Comparison of ENCODE assay signal across 18 cellular contexts in genomic region chr1:2553871-2554620, GRCh38. TPM values are rescaled to one million over a fixed set of nuclear protein-coding genes. Genes with fewer than 3 reads are reported as not detected.
A peak's percentile ranks its signal among the peaks of the same experiment; 100 is the strongest.
DNase-seq lines count a peak whose midpoint lies in the region; ATAC-seq and TF ChIP-seq lines count a peak whose summit lies in the region.
"Had no signal": no experiment of that assay in that cellular context is flagged by ENCODE, and none has a peak within 500 bp of the region (broad histone marks: within the 10 kb centered on the region; RNA-seq: fewer than 3 reads in every experiment).

No MANE protein-coding gene starts in this region.

- no peaks in the 10 kb centered on the region for H3K36me3 ChIP-seq in CD8-positive, alpha-beta memory T cell (ENCODE audit: insufficient read depth, low read length)
- peaks cover 0 to 23% (median 0%) of the 10 kb centered on the region in 3 experiments for H3K36me3 ChIP-seq in naive thymus-derived CD4-positive, alpha-beta T cell (ENCODE audit: control insufficient read depth in 2 of 3, insufficient read depth in 3 of 3, low read length in 3 of 3)
- H3K36me3 ChIP-seq: cardiac muscle cell had no signal

- POLR2A ChIA-PET in CD8-positive, alpha-beta memory T cell (lab: Charles Lee) = no interaction called here
- POLR2A ChIA-PET in activated naive CD8-positive, alpha-beta T cell treated with anti-CD3 and anti-CD28 coated beads, Interleukin-2, amount 10 ng/mL, durations not matched to agents 7 days and 5 days (lab: Charles Lee) = interaction anchor here (2.4 to 11.0 kb wide), 5 partner anchors 7 to 138 kb away, joined by 10 to 231 read pairs (median 25); partner anchors contain the start of gene PRXL2B
- POLR2A ChIA-PET in naive thymus-derived CD4-positive, alpha-beta T cell (lab: Charles Lee) = interaction anchor here (9.5 kb wide), 1 partner anchor 28 kb away, joined by 253 read pairs; the partner anchor contains the start of gene PRXL2B

- peak overlapping the region in 5 of 7 donors; percentile 55 to 98 (median 97) for H3K27ac Mint-ChIP-seq in CD14-positive monocyte
- peak overlapping the region; percentile 60 to 99 (median 96) for H3K27ac Mint-ChIP-seq in CD8-positive, alpha-beta memory T cell
- H3K27ac Mint-ChIP-seq in activated naive CD8-positive, alpha-beta T cell treated with anti-CD3 and anti-CD28 coated beads, Interleukin-2, amount 10 ng/mL, durations not matched to agents 7 days and 5 days = peak overlapping the region; percentile 99
- peak overlapping the region in 7 of 9 donors; percentile 89 to 99 (median 97) for H3K27ac Mint-ChIP-seq in naive thymus-derived CD4-positive, alpha-beta T cell
- H3K27ac Mint-ChIP-seq: type B pancreatic cell had no signal

- TF ChIP-seq CTCF in CD14-positive monocyte (IDR thresholded peaks at IDR 0.05) (no peak), GM10266 (IDR thresholded peaks at IDR 0.05; ENCODE audit: control insufficient read depth, insufficient read depth, low read depth, missing control alignments) (no peak)

- peaks cover 41% of the 10 kb centered on the region for H3K4me1 ChIP-seq in CD8-positive, alpha-beta memory T cell (ENCODE audit: insufficient read depth, low read length)
- peaks cover 30 to 34% of the 10 kb centered on the region in 2 donors for H3K4me1 ChIP-seq in naive thymus-derived CD4-positive, alpha-beta T cell (ENCODE audit: control insufficient read depth in 2 of 2, insufficient read depth in 2 of 2, low read length in 2 of 2)

- H3K36me3 Mint-ChIP-seq in CD14-positive monocyte = peaks cover 13 to 16% of the 10 kb centered on the region in 2 donors
- H3K36me3 Mint-ChIP-seq in CD8-positive, alpha-beta memory T cell = peaks cover 0 to 22% (median 0%) of the 10 kb centered on the region in 3 donors
- peaks cover 9% of the 10 kb centered on the region for H3K36me3 Mint-ChIP-seq in activated naive CD8-positive, alpha-beta T cell treated with anti-CD3 and anti-CD28 coated beads, Interleukin-2, amount 10 ng/mL, durations not matched to agents 7 days and 5 days
- peaks cover 0 to 16% (median 0%) of the 10 kb centered on the region in 5 donors for H3K36me3 Mint-ChIP-seq in naive thymus-derived CD4-positive, alpha-beta T cell
- H3K36me3 Mint-ChIP-seq: type B pancreatic cell had no signal

- H3K9me3 ChIP-seq in CD8-positive, alpha-beta memory T cell (ENCODE audit: low read length) = no peaks in the 10 kb centered on the region
- H3K9me3 ChIP-seq in naive thymus-derived CD4-positive, alpha-beta T cell (ENCODE audit: control insufficient read depth in 2 of 3, low read length in 3 of 3) = no peaks in the 10 kb centered on the region
- H3K9me3 ChIP-seq: mucosa of descending colon, SK-N-SH had no signal

- CTCF ChIA-PET in CD8-positive, alpha-beta memory T cell (lab: Charles Lee) = interaction anchor here (1.0 to 3.8 kb wide), 3 partner anchors 24 to 233 kb away, joined by 4 to 34 read pairs (median 30); partner anchors contain the start of gene PRXL2B
- CTCF ChIA-PET in naive thymus-derived CD4-positive, alpha-beta T cell (lab: Charles Lee) = interaction anchor here (1.0 to 3.0 kb wide), 5 partner anchors 24 to 139 kb away, joined by 3 to 28 read pairs (median 6); no protein-coding TSS in a partner anchor

- H3K4me1 Mint-ChIP-seq in CD14-positive monocyte = peaks cover 40% of the 10 kb centered on the region
- H3K4me1 Mint-ChIP-seq in CD8-positive, alpha-beta memory T cell = peaks cover 31 to 55% (median 34%) of the 10 kb centered on the region in 3 donors
- peaks cover 23% of the 10 kb centered on the region for H3K4me1 Mint-ChIP-seq in activated naive CD8-positive, alpha-beta T cell treated with anti-CD3 and anti-CD28 coated beads, Interleukin-2, amount 10 ng/mL, durations not matched to agents 7 days and 5 days
- peaks cover 9 to 46% (median 37%) of the 10 kb centered on the region in 7 donors for H3K4me1 Mint-ChIP-seq in naive thymus-derived CD4-positive, alpha-beta T cell

- DNase-seq in CD14-positive monocyte (ENCODE audit: low spot score) (no peak), cortex of kidney (lab: John Stamatoyannopoulos, UW) (no peak), middle frontal gyrus (ENCODE audit: extremely low spot score, low spot score) (no peak), GM10266 (ENCODE audit: extremely low spot score) (no peak)
- DNase-seq in CD8-positive, alpha-beta memory T cell = no peak
- no peak for DNase-seq in activated naive CD8-positive, alpha-beta T cell treated with anti-CD3 and anti-CD28 coated beads, Interleukin-2, amount 10 ng/mL, durations not matched to agents 7 days and 5 days
- no peak for DNase-seq in naive thymus-derived CD4-positive, alpha-beta T cell
- DNase-seq: hippocampal formation, KG1, NCI-H1105, NCI-H748 treated with DMSO at 0.1 percent for 48 hours had no signal

- ATAC-seq in activated naive CD8-positive, alpha-beta T cell treated with anti-CD3 and anti-CD28 coated beads, Interleukin-2, amount 10 ng/mL, durations not matched to agents 7 days and 5 days (ENCODE audit: low read depth) = no peak
- ATAC-seq in naive thymus-derived CD4-positive, alpha-beta T cell = no peak
- no peak for ATAC-seq in GM21619 (IDR thresholded peaks at IDR 0.05; ENCODE audit: unreplicated experiment)

- peaks cover 9 to 16% (median 14%) of the 10 kb centered on the region in 3 donors for H3K27me3 Mint-ChIP-seq in CD14-positive monocyte (ENCODE audit: low read depth in 3 of 3)
- H3K27me3 Mint-ChIP-seq in CD8-positive, alpha-beta memory T cell = no peaks in the 10 kb centered on the region
- H3K27me3 Mint-ChIP-seq in activated naive CD8-positive, alpha-beta T cell treated with anti-CD3 and anti-CD28 coated beads, Interleukin-2, amount 10 ng/mL, durations not matched to agents 7 days and 5 days = no peaks in the 10 kb centered on the region
- H3K27me3 Mint-ChIP-seq in naive thymus-derived CD4-positive, alpha-beta T cell = no peaks in the 10 kb centered on the region
- H3K27me3 Mint-ChIP-seq: type B pancreatic cell had no signal

- H3K4me3 Mint-ChIP-seq in CD14-positive monocyte = peak overlapping the region in 1 of 2 donors; percentile 55
- peak overlapping the region in 3 of 7 donors; percentile 39 to 95 (median 62) for H3K4me3 Mint-ChIP-seq in CD8-positive, alpha-beta memory T cell
- H3K4me3 Mint-ChIP-seq in activated naive CD8-positive, alpha-beta T cell treated with anti-CD3 and anti-CD28 coated beads, Interleukin-2, amount 10 ng/mL, durations not matched to agents 7 days and 5 days = peak overlapping the region; percentile 98
- H3K4me3 Mint-ChIP-seq in naive thymus-derived CD4-positive, alpha-beta T cell = peak overlapping the region in 5 of 10 donors; percentile 81 to 99 (median 98)
- H3K4me3 Mint-ChIP-seq: type B pancreatic cell had no signal

- H3K27me3 ChIP-seq in CD8-positive, alpha-beta memory T cell (ENCODE audit: insufficient read depth, low read length, poor library complexity, severe bottlenecking) = no peaks in the 10 kb centered on the region
- no peaks in the 10 kb centered on the region for H3K27me3 ChIP-seq in naive thymus-derived CD4-positive, alpha-beta T cell (ENCODE audit: control insufficient read depth in 2 of 2, insufficient read depth in 2 of 2, low read length in 2 of 2)
- H3K27me3 ChIP-seq: cardiac muscle cell had no signal

- H3K4me3 ChIP-seq in CD8-positive, alpha-beta memory T cell (ENCODE audit: low read length) = no peak overlapping the region
- no peak overlapping the region for H3K4me3 ChIP-seq in naive thymus-derived CD4-positive, alpha-beta T cell (ENCODE audit: low read length)
- H3K4me3 ChIP-seq: cardiac muscle cell, mucosa of descending colon, skin epidermis had no signal

- intact Hi-C loops in CD14-positive monocyte (cut with micrococcal nuclease) = no loop called here
- intact Hi-C loops in naive thymus-derived CD4-positive, alpha-beta T cell (cut with micrococcal nuclease) = no loop called here

- H3K27ac ChIP-seq in CD8-positive, alpha-beta memory T cell (ENCODE audit: low read depth, low read length) = no peak overlapping the region
- peak overlapping the region; percentile 93 for H3K27ac ChIP-seq in naive thymus-derived CD4-positive, alpha-beta T cell (ENCODE audit: low read depth, low read length)
- H3K27ac ChIP-seq: cardiac muscle cell had no signal

- peaks cover 0 to 3% (median 0%) of the 10 kb centered on the region in 7 donors for H3K9me3 Mint-ChIP-seq in CD14-positive monocyte
- H3K9me3 Mint-ChIP-seq in CD8-positive, alpha-beta memory T cell = no peaks in the 10 kb centered on the region
- H3K9me3 Mint-ChIP-seq in activated naive CD8-positive, alpha-beta T cell treated with anti-CD3 and anti-CD28 coated beads, Interleukin-2, amount 10 ng/mL, durations not matched to agents 7 days and 5 days = no peaks in the 10 kb centered on the region
- peaks cover 0 to 1% (median 0%) of the 10 kb centered on the region in 11 donors for H3K9me3 Mint-ChIP-seq in naive thymus-derived CD4-positive, alpha-beta T cell
- H3K9me3 Mint-ChIP-seq: type B pancreatic cell had no signal

RNA-seq across cellular contexts. Expression of gene TNFRSF14, which starts 2.1 kb away (rescaled TPM):
- polyA plus RNA-seq in CD14-positive monocyte = 10 to 100 TPM; 62.1 to 64.4 TPM
- total RNA-seq in CD8-positive, alpha-beta memory T cell = 100 to 1,000 TPM; 164 to 168 TPM
- 51.6 TPM for polyA plus RNA-seq in CD8-positive, alpha-beta memory T cell
- 100 to 1,000 TPM; 131 to 134 TPM for total RNA-seq in activated naive CD8-positive, alpha-beta T cell treated with anti-CD3 and anti-CD28 coated beads, Interleukin-2, amount 10 ng/mL, durations not matched to agents 7 days and 5 days
- 100 to 1,000 TPM; 182 to 253 (median 204) TPM for total RNA-seq in naive thymus-derived CD4-positive, alpha-beta T cell
- polyA plus RNA-seq in naive thymus-derived CD4-positive, alpha-beta T cell = 10 to 100 TPM; 52.5 to 65.1 TPM

RNA-seq across cellular contexts. Expression of gene HES5, which starts 24.0 kb away (rescaled TPM):
- not detected for polyA plus RNA-seq in CD14-positive monocyte
- total RNA-seq in CD8-positive, alpha-beta memory T cell = not detected
- not detected for polyA plus RNA-seq in CD8-positive, alpha-beta memory T cell
- total RNA-seq in activated naive CD8-positive, alpha-beta T cell treated with anti-CD3 and anti-CD28 coated beads, Interleukin-2, amount 10 ng/mL, durations not matched to agents 7 days and 5 days = not detected
- total RNA-seq in naive thymus-derived CD4-positive, alpha-beta T cell = not detected
- polyA plus RNA-seq in naive thymus-derived CD4-positive, alpha-beta T cell = not detected
- total RNA-seq: cardiac muscle cell, Daoy had no signal
- polyA plus RNA-seq: cardiac muscle cell had no signal

RNA-seq across cellular contexts. Expression of gene PANK4, which starts 27.6 kb away (rescaled TPM):
- 10 to 100 TPM; 11.9 to 13.7 TPM for polyA plus RNA-seq in CD14-positive monocyte
- 10 to 100 TPM; 40.3 to 46.3 TPM for total RNA-seq in CD8-positive, alpha-beta memory T cell
- 25.0 TPM for polyA plus RNA-seq in CD8-positive, alpha-beta memory T cell
- 10 to 100 TPM; 86.5 to 88.9 TPM for total RNA-seq in activated naive CD8-positive, alpha-beta T cell treated with anti-CD3 and anti-CD28 coated beads, Interleukin-2, amount 10 ng/mL, durations not matched to agents 7 days and 5 days
- total RNA-seq in naive thymus-derived CD4-positive, alpha-beta T cell = 10 to 100 TPM; 55.8 to 91.2 (median 72.6) TPM
- 10 to 100 TPM; 12.7 to 29.9 TPM for polyA plus RNA-seq in naive thymus-derived CD4-positive, alpha-beta T cell

RNA-seq across cellular contexts. Expression of gene PRXL2B, which starts 32.5 kb away (rescaled TPM):
- 1 to 10 TPM; 3.6 to 6.0 TPM for polyA plus RNA-seq in CD14-positive monocyte
- 10 to 100 TPM; 41.3 to 45.5 TPM for total RNA-seq in CD8-positive, alpha-beta memory T cell
- polyA plus RNA-seq in CD8-positive, alpha-beta memory T cell = 23.2 TPM
- 10 to 100 TPM; 37.3 to 37.6 TPM for total RNA-seq in activated naive CD8-positive, alpha-beta T cell treated with anti-CD3 and anti-CD28 coated beads, Interleukin-2, amount 10 ng/mL, durations not matched to agents 7 days and 5 days
- 10 to 100 TPM; 12.3 to 37.0 (median 26.7) TPM for total RNA-seq in naive thymus-derived CD4-positive, alpha-beta T cell
- polyA plus RNA-seq in naive thymus-derived CD4-positive, alpha-beta T cell = 10 to 100 TPM; 15.7 to 26.5 TPM
